ENCODE assay signal across 17 cellular contexts in the genomic region with DNA sequence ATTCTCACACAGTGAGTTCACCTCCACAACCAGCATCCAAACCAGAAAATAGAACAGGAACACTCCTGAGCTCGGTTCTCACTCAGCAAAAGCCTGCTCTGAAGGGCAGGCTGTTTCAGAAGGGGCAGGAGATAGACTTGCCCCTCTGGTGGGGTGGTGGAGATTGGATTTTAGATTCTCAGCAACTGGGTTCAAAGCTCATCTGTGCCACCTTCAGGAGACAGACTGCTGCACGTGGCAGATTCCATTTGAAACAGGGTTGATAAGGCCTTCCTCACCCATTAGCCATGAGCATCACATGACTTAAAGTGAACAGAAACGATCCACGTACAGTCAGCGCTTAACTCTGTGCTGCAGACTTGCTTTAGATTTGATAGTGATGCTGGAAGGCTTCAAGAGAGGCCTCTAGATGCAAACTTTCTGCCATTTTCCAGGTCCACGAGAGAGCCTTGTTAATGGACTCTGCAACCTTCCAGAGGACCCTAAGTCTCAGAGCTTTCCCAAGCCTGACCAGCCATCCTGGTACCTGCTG. TPM values are rescaled to one million over a fixed set of nuclear protein-coding genes. Genes with fewer than 3 reads are reported as not detected.
A peak's percentile ranks its signal among the peaks of the same experiment; 100 is the strongest.
DNase-seq lines count a peak whose midpoint lies in the region; ATAC-seq, FAIRE-seq and TF ChIP-seq lines count a peak whose summit lies in the region.
"Had no signal": no experiment of that assay in that cellular context is flagged by ENCODE, and none has a peak within 500 bp of the region (broad histone marks: within the 10 kb centered on the region; RNA-seq: fewer than 3 reads in every experiment).

No MANE protein-coding gene starts in this region.

- H3K36me3 ChIP-seq in small intestine (ENCODE audit: control insufficient read depth in 2 of 2, insufficient read depth in 2 of 2, low read length in 2 of 2) (no peaks in the 10 kb centered on the region), spleen (no peaks in the 10 kb centered on the region)
- H3K36me3 ChIP-seq: BLaER1 had no signal

- H3K4me1 ChIP-seq in small intestine (ENCODE audit: control insufficient read depth in 2 of 2, insufficient read depth in 1 of 2, low read depth in 1 of 2, low read length in 1 of 2), result no peaks in the 10 kb centered on the region
- no peaks in the 10 kb centered on the region for H3K4me1 ChIP-seq in spleen
- H3K4me1 ChIP-seq: BLaER1, parathyroid adenoma had no signal

- no peaks in the 10 kb centered on the region for H3K27me3 Mint-ChIP-seq in chondrocyte (ENCODE audit: low read depth)
- H3K27me3 Mint-ChIP-seq in mesothelial cell of epicardium (ENCODE audit: low read depth), result peaks cover 24% of the 10 kb centered on the region

- peak; percentile 49 for TF ChIP-seq CTCF in chondrocyte (IDR thresholded peaks at IDR 0.05)
- TF ChIP-seq CTCF in mesothelial cell of epicardium (IDR thresholded peaks at IDR 0.05; ENCODE audit: unreplicated experiment), result no peak
- TF ChIP-seq CTCF in spleen (IDR thresholded peaks at IDR 0.05 in 8 of 11, conservative IDR thresholded peaks at IDR 0.05 in 3 of 11), result no peak

- no peak overlapping the region for H3K4me3 Mint-ChIP-seq in chondrocyte (ENCODE audit: unreplicated experiment)
- H3K4me3 Mint-ChIP-seq in mesothelial cell of epicardium, result no peak overlapping the region

- FAIRE-seq in small intestine (lab: Jason Lieb, UNC), result no peak

- no peaks in the 10 kb centered on the region for H3K27me3 ChIP-seq in small intestine (ENCODE audit: control insufficient read depth in 2 of 2, insufficient read depth in 2 of 2, low read length in 2 of 2)
- H3K27me3 ChIP-seq in spleen (replicated peaks in 1 of 7), result no peaks in the 10 kb centered on the region
- H3K27me3 ChIP-seq: BLaER1 had no signal

- no peak for ATAC-seq in GM18517 (IDR thresholded peaks at IDR 0.05; ENCODE audit: unreplicated experiment)
- ATAC-seq: esophagus mucosa, left colon had no signal

- TF ChIP-seq POLR2A in spleen (IDR thresholded peaks at IDR 0.05), result no peak

- DNase-seq in NCI-H1694 treated with DMSO at 0.1 percent for 48 hours (lab: John Stamatoyannopoulos, UW) (peak; percentile 6), NCI-H1694 (lab: John Stamatoyannopoulos, UW) (no peak), M059J (ENCODE audit: low read depth) (peak; percentile 28), chondrocyte (ENCODE audit: low spot score) (no peak), small intestine (peak; percentile 30), mesothelial cell of epicardium (ENCODE audit: low spot score in 2 of 2, unreplicated experiment in 2 of 2) (no peak), spleen (no peak)
- DNase-seq: amniotic stem cell; KBM-7; left colon; NCI-H774; stimulated activated CD4-positive, alpha-beta T cell treated with anti-CD3 and anti-CD28 coated beads, Interleukin-4, amount 100 ng/mL, for 4 hours; T-helper 2 cell had no signal

- H3K4me3 ChIP-seq in small intestine (ENCODE audit: low read depth in 1 of 2, low read length in 2 of 2) (no peak overlapping the region), spleen (no peak overlapping the region)
- H3K4me3 ChIP-seq: BLaER1 had no signal

- H3K27ac ChIP-seq in small intestine (ENCODE audit: low read depth in 1 of 2, low read length in 1 of 2), result no peak overlapping the region
- H3K27ac ChIP-seq in spleen, result no peak overlapping the region
- H3K27ac ChIP-seq: BLaER1, parathyroid adenoma had no signal

- no peaks in the 10 kb centered on the region for H3K36me3 Mint-ChIP-seq in chondrocyte (ENCODE audit: low read depth)
- H3K36me3 Mint-ChIP-seq in mesothelial cell of epicardium, result no peaks in the 10 kb centered on the region

- H3K9me3 Mint-ChIP-seq in chondrocyte (ENCODE audit: low read depth) (no peaks in the 10 kb centered on the region), mesothelial cell of epicardium (no peaks in the 10 kb centered on the region)

- H3K4me1 Mint-ChIP-seq in chondrocyte (ENCODE audit: low read depth) (no peaks in the 10 kb centered on the region), mesothelial cell of epicardium (no peaks in the 10 kb centered on the region)

- WGBS in small intestine, 3 donors, result 48 to 68% (median 65%) methylated on average over 6 of the region's 6 CpGs
- WGBS in spleen, 5 donors, result 69 to 79% (median 75%) methylated on average over 6 of the region's 6 CpGs

- H3K27ac Mint-ChIP-seq in chondrocyte (ENCODE audit: unreplicated experiment) (no peak overlapping the region), mesothelial cell of epicardium (no peak overlapping the region)

- H3K9me3 ChIP-seq in small intestine (ENCODE audit: control insufficient read depth, low read depth), result no peaks in the 10 kb centered on the region
- no peaks in the 10 kb centered on the region for H3K9me3 ChIP-seq in spleen
- H3K9me3 ChIP-seq: BLaER1 had no signal

- intact Hi-C loops in spleen (cut with DNase I; ENCODE audit: low total_unique reads), result no loop called here

RNA-seq across cellular contexts. Expression of a gene that starts 35.0 kb away (rescaled TPM):
- total RNA-seq in M059J (2014; rRNA removed; shearing (Covaris generic)), result 11.9 and 17.0 TPM in 2 replicates
- total RNA-seq in chondrocyte (36.4 to 61.0 TPM (median 59.5 TPM) in 3 replicates), mesothelial cell of epicardium (2.0 to 2.5 TPM (median 2.4 TPM) in 3 replicates), spleen (100 to 1,000 TPM in 3 of 7 donors, 10 to 100 TPM in 4; 47.6 to 134 (median 85.9) TPM)
- polyA plus RNA-seq in small intestine (10 to 100 TPM; 42.4 to 47.2 (median 43.8) TPM), spleen (10 to 100 TPM; 11.0 to 47.2 (median 15.8) TPM)

RNA-seq across cellular contexts. Expression of a gene that starts 57.7 kb away (rescaled TPM):
- 0.07 and 0.57 TPM in 2 replicates for total RNA-seq in M059J (2014; rRNA removed; shearing (Covaris generic))
- total RNA-seq in chondrocyte (not detected in 3 replicates), mesothelial cell of epicardium (0.07 to 0.09 TPM in 2 of 3 replicates, not detected in the other), spleen (under 1 TPM in 4 of 7 donors, not detected in 3; 0.06 to 0.51 (median 0.17) TPM)
- polyA plus RNA-seq in small intestine (1 to 10 TPM in 2 of 3 donors, under 1 TPM in 1; 0.30 to 3.6 (median 1.6) TPM), spleen (under 1 TPM in 2 of 3 donors, not detected in 1; 0.03 to 0.05 TPM)
- total RNA-seq: esophagus mucosa had no signal

Comparison
In these comparisons a context has a peak if more than half of its experiments do, and no peak if none do; other contexts are left out.
1. DNase-seq: peak in NCI-H1694 treated with DMSO at 0.1 percent for 48 hours (single experiment), M059J (single experiment) and small intestine (single experiment); none in NCI-H1694 (single experiment), chondrocyte (single experiment), mesothelial cell of epicardium (0 of 2) and spleen (single experiment).